8 cellular contexts compared by ENCODE assay signal in genomic region chr18:13217466-13217961, GRCh38. TPM values are rescaled to one million over a fixed set of nuclear protein-coding genes. Genes with fewer than 3 reads are reported as not detected.
A peak's percentile ranks its signal among the peaks of the same experiment; 100 is the strongest.
DNase-seq lines count a peak whose midpoint lies in the region; ATAC-seq and TF ChIP-seq lines count a peak whose summit lies in the region.

No MANE protein-coding gene starts in this region.

- ATAC-seq in GM21786 (IDR thresholded peaks at IDR 0.05; ENCODE audit: unreplicated experiment), result peak; percentile 44
- peak; percentile 27; the same call in 1 of the 2 replicates for ATAC-seq in PC-3
- ATAC-seq in heart right ventricle, result peak in 7 of 8 donors; percentile 21 to 44 (median 26)
- peak; percentile 37 for ATAC-seq in aorta (ENCODE audit: low FRiP score)

- H4K20me1 ChIP-seq in PC-3 (ENCODE audit: low read length), result peaks cover 4% of the 10 kb centered on the region; the same call in 1 of the 2 replicates

- no peak overlapping the region for H3K27ac Mint-ChIP-seq in CD8-positive, alpha-beta memory T cell
- H3K27ac Mint-ChIP-seq in activated naive CD4-positive, alpha-beta T cell treated with anti-CD3 and anti-CD28 coated beads, Interleukin-2, amount 10 ng/mL, durations not matched to agents 7 days and 5 days, result no peak overlapping the region
- no peak overlapping the region for H3K27ac Mint-ChIP-seq in progenitor cell of endocrine pancreas

- H3K79me2 ChIP-seq in PC-3 (ENCODE audit: low read length), result no peaks in the 10 kb centered on the region

- peaks cover 4% of the 10 kb centered on the region for H3F3A ChIP-seq in PC-3 (ENCODE audit: low read length, unreplicated experiment)

- no peak overlapping the region for H3K9ac ChIP-seq in PC-3 (ENCODE audit: low read length)

- H3K4me3 Mint-ChIP-seq in CD8-positive, alpha-beta memory T cell, result no peak overlapping the region
- peak overlapping the region; percentile 43 for H3K4me3 Mint-ChIP-seq in activated naive CD4-positive, alpha-beta T cell treated with anti-CD3 and anti-CD28 coated beads, Interleukin-2, amount 10 ng/mL, durations not matched to agents 7 days and 5 days
- no peak overlapping the region for H3K4me3 Mint-ChIP-seq in progenitor cell of endocrine pancreas (ENCODE audit: low read depth)

- intact Hi-C loops in PC-3 (cut with micrococcal nuclease), result loop anchor here (5.0 kb wide), 1 partner anchor 585 kb away; no protein-coding TSS in a partner anchor
- intact Hi-C loops in heart right ventricle (cut with DNase I), result loop anchor here (2.0 to 10.0 kb wide), 19 partner anchors 70 to 587 kb away; partner anchors contain the start of genes FAM210A (in 1 of the 10) and RNMT (in 1 of the 10)
- intact Hi-C loops in aorta (cut with DNase I), result loop anchor here (2.0 to 5.0 kb wide), 6 partner anchors 163 to 510 kb away; partner anchors contain the start of genes FAM210A (in 1 of the 2) and RNMT (in 1 of the 2)

- no peaks in the 10 kb centered on the region for H3K9me3 Mint-ChIP-seq in CD8-positive, alpha-beta memory T cell
- no peaks in the 10 kb centered on the region for H3K9me3 Mint-ChIP-seq in activated naive CD4-positive, alpha-beta T cell treated with anti-CD3 and anti-CD28 coated beads, Interleukin-2, amount 10 ng/mL, durations not matched to agents 7 days and 5 days
- no peaks in the 10 kb centered on the region for H3K9me3 Mint-ChIP-seq in progenitor cell of endocrine pancreas (ENCODE audit: low read depth)

- H2AFZ ChIP-seq in PC-3 (ENCODE audit: low read length), result no peak overlapping the region

- DNase-seq in CD8-positive, alpha-beta memory T cell, result peak; percentile 12 to 70 (median 35)
- no peak for DNase-seq in PC-3
- peak; percentile 71 for DNase-seq in activated naive CD4-positive, alpha-beta T cell treated with anti-CD3 and anti-CD28 coated beads, Interleukin-2, amount 10 ng/mL, durations not matched to agents 7 days and 5 days
- DNase-seq in heart right ventricle, result peak; percentile 77 to 80
- peak; percentile 41 for DNase-seq in progenitor cell of endocrine pancreas (ENCODE audit: low spot score, unreplicated experiment)
- peak; percentile 83 to 89 for DNase-seq in aorta
- no peak for DNase-seq in H4 (ENCODE audit: low spot score)

- no peaks in the 10 kb centered on the region for H3K36me3 Mint-ChIP-seq in CD8-positive, alpha-beta memory T cell
- no peaks in the 10 kb centered on the region for H3K36me3 Mint-ChIP-seq in activated naive CD4-positive, alpha-beta T cell treated with anti-CD3 and anti-CD28 coated beads, Interleukin-2, amount 10 ng/mL, durations not matched to agents 7 days and 5 days
- H3K36me3 Mint-ChIP-seq in progenitor cell of endocrine pancreas (ENCODE audit: insufficient read depth), result no peaks in the 10 kb centered on the region

- no TSS peak for BruUV-seq in PC-3 (replicated peaks; lab: Mats Ljungman, UMichigan)

- H3K9me3 ChIP-seq in CD8-positive, alpha-beta memory T cell (ENCODE audit: low read length), result no peaks in the 10 kb centered on the region
- H3K9me3 ChIP-seq in PC-3 (ENCODE audit: low read length) (no peaks in the 10 kb centered on the region), heart right ventricle (no peaks in the 10 kb centered on the region), aorta (ENCODE audit: control insufficient read depth, low read length) (no peaks in the 10 kb centered on the region)

- H3K4me1 Mint-ChIP-seq in CD8-positive, alpha-beta memory T cell, result peaks cover 10 to 23% (median 20%) of the 10 kb centered on the region in 3 donors
- peaks cover 43% of the 10 kb centered on the region for H3K4me1 Mint-ChIP-seq in activated naive CD4-positive, alpha-beta T cell treated with anti-CD3 and anti-CD28 coated beads, Interleukin-2, amount 10 ng/mL, durations not matched to agents 7 days and 5 days
- peaks cover 10% of the 10 kb centered on the region for H3K4me1 Mint-ChIP-seq in progenitor cell of endocrine pancreas (ENCODE audit: low read depth)

- POLR2A ChIA-PET in CD8-positive, alpha-beta memory T cell (lab: Charles Lee), result no interaction called here
- POLR2A ChIA-PET in PC-3 (lab: Charles Lee; ENCODE audit: unreplicated experiment), result no interaction called here

- H3K36me3 ChIP-seq in CD8-positive, alpha-beta memory T cell (ENCODE audit: insufficient read depth, low read length), result no peaks in the 10 kb centered on the region
- H3K36me3 ChIP-seq in PC-3 (ENCODE audit: low read depth, low read length) (no peaks in the 10 kb centered on the region), heart right ventricle (no peaks in the 10 kb centered on the region), aorta (ENCODE audit: control insufficient read depth in 1 of 2, insufficient read depth in 2 of 2, low read length in 1 of 2) (no peaks in the 10 kb centered on the region)

- CTCF ChIA-PET in CD8-positive, alpha-beta memory T cell (lab: Charles Lee), result no interaction called here
- CTCF ChIA-PET in PC-3 (lab: Charles Lee), result no interaction called here
- CTCF ChIA-PET in activated naive CD4-positive, alpha-beta T cell treated with anti-CD3 and anti-CD28 coated beads, Interleukin-2, amount 10 ng/mL, durations not matched to agents 7 days and 5 days (lab: Charles Lee), result interaction anchor here (1.9 to 2.3 kb wide), 7 partner anchors 57 to 412 kb away, joined by 7 to 29 read pairs (median 23); no protein-coding TSS in a partner anchor

- peaks cover 22% of the 10 kb centered on the region for H3K4me1 ChIP-seq in CD8-positive, alpha-beta memory T cell (ENCODE audit: insufficient read depth, low read length)
- H3K4me1 ChIP-seq in PC-3 (ENCODE audit: insufficient read depth, low read length), result no peaks in the 10 kb centered on the region
- peaks cover 8 to 50% (median 47%) of the 10 kb centered on the region in 9 donors for H3K4me1 ChIP-seq in heart right ventricle
- peaks cover 0 to 3% of the 10 kb centered on the region in 2 donors for H3K4me1 ChIP-seq in aorta (ENCODE audit: control insufficient read depth in 1 of 2, insufficient read depth in 2 of 2, low read length in 2 of 2)

- TF ChIP-seq CTCF in PC-3 (conservative IDR thresholded peaks at IDR 0.05; ENCODE audit: low read depth, low read length) (no peak), heart right ventricle (IDR thresholded peaks at IDR 0.05) (peak in 2 of 9 donors; percentile 0 to 2), progenitor cell of endocrine pancreas (IDR thresholded peaks at IDR 0.05; ENCODE audit: unreplicated experiment) (peak; percentile 4)

- H3K4me2 ChIP-seq in PC-3 (ENCODE audit: low read length), result peak overlapping the region; percentile 64

- H3K27me3 Mint-ChIP-seq in CD8-positive, alpha-beta memory T cell, result peaks cover 23 to 77% of the 10 kb centered on the region in 2 donors
- H3K27me3 Mint-ChIP-seq in activated naive CD4-positive, alpha-beta T cell treated with anti-CD3 and anti-CD28 coated beads, Interleukin-2, amount 10 ng/mL, durations not matched to agents 7 days and 5 days, result peaks cover 50% of the 10 kb centered on the region
- peaks cover 67% of the 10 kb centered on the region for H3K27me3 Mint-ChIP-seq in progenitor cell of endocrine pancreas

- H3K27ac ChIP-seq in CD8-positive, alpha-beta memory T cell (ENCODE audit: low read depth, low read length), result no peak overlapping the region
- no peak overlapping the region for H3K27ac ChIP-seq in PC-3 (ENCODE audit: low read length)
- H3K27ac ChIP-seq in heart right ventricle, result peak overlapping the region; percentile 82 to 98 (median 94)
- H3K27ac ChIP-seq in aorta (ENCODE audit: low read depth in 1 of 2, low read length in 2 of 2), result peak overlapping the region; percentile 68 to 76

- H3K27me3 ChIP-seq in CD8-positive, alpha-beta memory T cell (ENCODE audit: insufficient read depth, low read length, poor library complexity, severe bottlenecking), result peaks cover 5% of the 10 kb centered on the region
- H3K27me3 ChIP-seq in PC-3 (ENCODE audit: low read length) (peaks cover 92% of the 10 kb centered on the region), heart right ventricle (peaks cover 0 to 29% (median 0%) of the 10 kb centered on the region in 7 donors), aorta (ENCODE audit: control insufficient read depth in 1 of 2, insufficient read depth in 2 of 2, low read length in 1 of 2) (no peaks in the 10 kb centered on the region)

- WGBS in heart right ventricle, 2 donors, result 0 to 1% methylated on average over 41 to 64 of the region's 64 CpGs
- 0% methylated on average over 34 to 64 of the region's 64 CpGs for WGBS in aorta, 2 donors

- no peaks in the 10 kb centered on the region for H3K9me2 ChIP-seq in PC-3 (replicated peaks; ENCODE audit: low read length)

- no peak overlapping the region for H3K4me3 ChIP-seq in CD8-positive, alpha-beta memory T cell (ENCODE audit: low read length)
- H3K4me3 ChIP-seq in PC-3 (ENCODE audit: low read length) (peak overlapping the region; percentile 49; the same call in 1 of the 2 replicates), heart right ventricle (peak overlapping the region; percentile 57 to 96 (median 80)), aorta (ENCODE audit: low read length in 2 of 2) (peak overlapping the region; percentile 50 to 82)

RNA-seq across cellular contexts. Expression of gene LDLRAD4, which starts 1.0 kb away (rescaled TPM):
- 10 to 100 TPM; 27.3 to 30.4 TPM for total RNA-seq in CD8-positive, alpha-beta memory T cell
- polyA plus RNA-seq in CD8-positive, alpha-beta memory T cell, result 8.1 TPM
- total RNA-seq in PC-3 (2014; rRNA removed) (not detected in 2 replicates), heart right ventricle (10 to 100 TPM; 26.3 to 74.6 (median 35.4) TPM), progenitor cell of endocrine pancreas (3.4 and 3.8 TPM in 2 replicates), aorta (100 to 1,000 TPM in 1 of 2 donors, 10 to 100 TPM in 1; 61.9 to 112 TPM)
- polyA plus RNA-seq in heart right ventricle (10 to 100 TPM in 1 of 2 donors, 1 to 10 TPM in 1; 5.4 to 12.1 TPM), aorta (10 to 100 TPM in 1 of 2 donors, 1 to 10 TPM in 1; 7.0 to 11.8 TPM)
- 5.5 and 6.9 TPM in 2 replicates for total RNA-seq in H4 (2014; rRNA removed; shearing (Covaris generic))

Comparison
In these comparisons a context has a peak if more than half of its experiments do, and no peak if none do; other contexts are left out.
1. DNase-seq: peak in CD8-positive, alpha-beta memory T cell (5 of 5), activated naive CD4-positive, alpha-beta T cell treated with anti-CD3 and anti-CD28 coated beads, Interleukin-2, amount 10 ng/mL, durations not matched to agents 7 days and 5 days (single experiment), heart right ventricle (2 of 2), progenitor cell of endocrine pancreas (single experiment) and aorta (2 of 2); none in PC-3 (single experiment) and H4 (single experiment).
2. H3K27ac ChIP-seq: peak in heart right ventricle (10 of 10) and aorta (2 of 2); none in CD8-positive, alpha-beta memory T cell (single experiment) and PC-3 (single experiment).
3. Peak in every context shown above with its lines, with median percentiles within 50 percentile points of each other: ATAC-seq.